In the genomic region with DNA sequence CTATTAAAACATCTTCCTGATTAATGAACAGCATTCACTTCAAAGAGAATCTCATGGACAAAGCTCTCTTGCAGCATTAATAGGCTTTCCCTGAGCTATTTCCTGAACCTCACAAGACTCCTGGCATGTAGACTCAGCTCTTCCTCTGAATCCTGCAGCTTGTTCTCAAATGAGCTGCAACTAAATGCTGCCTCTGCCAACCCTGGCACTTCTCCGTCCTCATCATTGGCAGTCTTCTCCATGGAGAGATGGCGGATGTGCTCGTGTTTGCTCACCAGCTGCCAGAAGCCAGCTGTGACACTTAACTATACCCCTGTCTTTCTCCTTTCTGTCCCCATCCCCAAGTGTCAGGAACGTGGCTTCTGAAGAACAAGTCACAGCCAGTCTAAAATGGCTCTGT, we compare ENCODE assay signal across 16 cellular contexts.
A peak's percentile ranks its signal among the peaks of the same experiment; 100 is the strongest.
DNase-seq lines count a peak whose midpoint lies in the region; ATAC-seq lines count a peak whose summit lies in the region.
"Had no signal": no experiment of that assay in that cellular context is flagged by ENCODE, and none has a peak within 500 bp of the region (broad histone marks: within the 10 kb centered on the region; RNA-seq: fewer than 3 reads in every experiment).

No MANE protein-coding gene starts in this region.

- ATAC-seq in central memory CD8-positive, alpha-beta T cell (replicated peaks; ENCODE audit: extremely low read depth, poor library complexity, severe bottlenecking) = no peak
- ATAC-seq in right cardiac atrium (peak; percentile 55 to 67), GM18868 (IDR thresholded peaks at IDR 0.05; ENCODE audit: unreplicated experiment) (no peak)
- ATAC-seq in activated naive CD4-positive, alpha-beta T cell treated with anti-CD3 and anti-CD28 coated beads, Interleukin-2, amount 50 U/mL, for 72 hours = no peak
- ATAC-seq: left lobe of liver had no signal

- H3K9me3 ChIP-seq in right cardiac atrium (ENCODE audit: control insufficient read depth, low read length) = no peaks in the 10 kb centered on the region

- peak; percentile 48 to 86 for DNase-seq in NCI-H446 (lab: John Stamatoyannopoulos, UW)
- DNase-seq in central memory CD8-positive, alpha-beta T cell (ENCODE audit: low spot score in 2 of 2) = no peak
- DNase-seq in right cardiac atrium = peak; percentile 41 to 72 (median 67)
- DNase-seq in substantia nigra (lab: John Stamatoyannopoulos, UW) = peak in 24 of 49 donors; percentile 14 to 62 (median 28)
- no peak for DNase-seq in activated naive CD4-positive, alpha-beta T cell treated with anti-CD3 and anti-CD28 coated beads, Interleukin-2, amount 50 U/mL, for 72 hours (ENCODE audit: low spot score in 2 of 2)
- no peak for DNase-seq in DMS153 (lab: John Stamatoyannopoulos, UW)
- DNase-seq: activated effector memory CD4-positive, alpha-beta T cell treated with anti-CD3 and anti-CD28 coated beads, Interleukin-2, amount 50 U/mL, for 16 hours; CD4-positive, CD25-positive, alpha-beta regulatory T cell; DMS79 treated with DMSO at 0.1 percent for 48 hours; effector CD4-positive, alpha-beta T cell; NCI-H1417 treated with DMSO at 0.1 percent for 48 hours; NCI-H526 treated with DMSO at 0.1 percent for 48 hours had no signal

- H3K27ac Mint-ChIP-seq in central memory CD8-positive, alpha-beta T cell (ENCODE audit: low read depth) = peak overlapping the region; percentile 16
- H3K27ac Mint-ChIP-seq in activated naive CD4-positive, alpha-beta T cell treated with anti-CD3 and anti-CD28 coated beads, Interleukin-2, amount 50 U/mL, for 72 hours = peak overlapping the region in 1 of 2 donors; percentile 24
- H3K27ac Mint-ChIP-seq: GM23338 had no signal

- H3K36me3 Mint-ChIP-seq in central memory CD8-positive, alpha-beta T cell (ENCODE audit: insufficient read depth) = peaks cover 23% of the 10 kb centered on the region
- peaks cover 0 to 10% of the 10 kb centered on the region in 2 donors for H3K36me3 Mint-ChIP-seq in activated naive CD4-positive, alpha-beta T cell treated with anti-CD3 and anti-CD28 coated beads, Interleukin-2, amount 50 U/mL, for 72 hours

- intact Hi-C loops in right cardiac atrium (cut with DNase I) = no loop called here

- H3K4me3 Mint-ChIP-seq in central memory CD8-positive, alpha-beta T cell = no peak overlapping the region
- H3K4me3 Mint-ChIP-seq: CD4-positive, CD25-positive, alpha-beta regulatory T cell; GM23338 had no signal

- no peak overlapping the region for H3K4me3 ChIP-seq in right cardiac atrium (ENCODE audit: low read length)
- H3K4me3 ChIP-seq: GM23338 had no signal

- H3K9me3 Mint-ChIP-seq in central memory CD8-positive, alpha-beta T cell = no peaks in the 10 kb centered on the region
- H3K9me3 Mint-ChIP-seq in activated naive CD4-positive, alpha-beta T cell treated with anti-CD3 and anti-CD28 coated beads, Interleukin-2, amount 50 U/mL, for 72 hours = no peaks in the 10 kb centered on the region
- H3K9me3 Mint-ChIP-seq: CD4-positive, CD25-positive, alpha-beta regulatory T cell; GM23338 had no signal

- H3K4me1 Mint-ChIP-seq in central memory CD8-positive, alpha-beta T cell = peaks cover 33% of the 10 kb centered on the region

- H3K27ac ChIP-seq in right cardiac atrium (ENCODE audit: low read length) (peak overlapping the region; percentile 38), substantia nigra (ENCODE audit: low read depth, low read length, poor library complexity, severe bottlenecking) (peak overlapping the region; percentile 26)
- H3K27ac ChIP-seq: KMS-11 had no signal

- 37% methylated on average over 4 of the region's 4 CpGs for WGBS in right cardiac atrium

- no peaks in the 10 kb centered on the region for H3K27me3 Mint-ChIP-seq in central memory CD8-positive, alpha-beta T cell
- H3K27me3 Mint-ChIP-seq: CD4-positive, CD25-positive, alpha-beta regulatory T cell had no signal

- peaks cover 15% of the 10 kb centered on the region for H3K4me1 ChIP-seq in right cardiac atrium (ENCODE audit: control insufficient read depth, insufficient read depth, low read length)

- no peaks in the 10 kb centered on the region for H3K27me3 ChIP-seq in right cardiac atrium (ENCODE audit: control insufficient read depth, insufficient read depth)

Comparison
In these comparisons a context has a peak if more than half of its experiments do, and no peak if none do; other contexts are left out.
1. DNase-seq: peak in NCI-H446 (2 of 2) and right cardiac atrium (3 of 3); none in central memory CD8-positive, alpha-beta T cell (0 of 2), activated naive CD4-positive, alpha-beta T cell treated with anti-CD3 and anti-CD28 coated beads, Interleukin-2, amount 50 U/mL, for 72 hours (0 of 2) and DMS153 (single experiment).
2. ATAC-seq: peak in right cardiac atrium (2 of 2); none in central memory CD8-positive, alpha-beta T cell (single experiment), GM18868 (single experiment) and activated naive CD4-positive, alpha-beta T cell treated with anti-CD3 and anti-CD28 coated beads, Interleukin-2, amount 50 U/mL, for 72 hours (0 of 2).